17 cellular contexts compared by ENCODE assay signal in genomic region chr5:135360278-135361274, GRCh38. TPM values are rescaled to one million over a fixed set of nuclear protein-coding genes. Genes with fewer than 3 reads are reported as not detected.
DNase-seq lines count a peak whose midpoint lies in the region; ATAC-seq lines count a peak whose summit lies in the region.
"Had no signal": no experiment of that assay in that cellular context is flagged by ENCODE, and none has a peak within 500 bp of the region (broad histone marks: within the 10 kb centered on the region; RNA-seq: fewer than 3 reads in every experiment).

No MANE protein-coding gene starts in this region.

- H3K27ac Mint-ChIP-seq in CD4-positive, CD25-positive, alpha-beta regulatory T cell = peak overlapping the region; percentile 12 to 55 (median 48)
- H3K27ac Mint-ChIP-seq in activated T-helper 1 cell treated with anti-CD3 and anti-CD28 coated beads, Interleukin-12 subunit alpha, Interleukin-12 subunit beta, Interleukin-2, Interleukin-4 antibody, amounts not matched to agents 30 ng/mL and 10 ng/mL and 1 ng/mL, durations not matched to agents 14 hours and 24 hours and 36 hours = peak overlapping the region; percentile 63
- H3K27ac Mint-ChIP-seq in naive thymus-derived CD8-positive, alpha-beta T cell = peak overlapping the region in 9 of 10 donors; percentile 10 to 81 (median 61)
- H3K27ac Mint-ChIP-seq: type B pancreatic cell had no signal

- peaks cover 93 to 99% (median 96%) of the 10 kb centered on the region in 11 experiments for H3K36me3 ChIP-seq in BLaER1 treated with 17β-estradiol and CSF1 and Interleukin-3, amounts not matched to agents 10 nM and 100 nM
- H3K36me3 ChIP-seq in CD4-positive, CD25-positive, alpha-beta regulatory T cell (ENCODE audit: control insufficient read depth, insufficient read depth, low read length) = peaks cover 71% of the 10 kb centered on the region

- peaks cover 23 to 35% (median 30%) of the 10 kb centered on the region in 10 experiments for H3K4me1 ChIP-seq in BLaER1 treated with 17β-estradiol and CSF1 and Interleukin-3, amounts not matched to agents 10 nM and 100 nM
- no peaks in the 10 kb centered on the region for H3K4me1 ChIP-seq in CD4-positive, CD25-positive, alpha-beta regulatory T cell (ENCODE audit: control insufficient read depth, insufficient read depth, low read length, poor library complexity, severe bottlenecking)

- peaks cover 38% of the 10 kb centered on the region for H3K36me3 Mint-ChIP-seq in CD4-positive, CD25-positive, alpha-beta regulatory T cell
- H3K36me3 Mint-ChIP-seq in activated T-helper 1 cell treated with anti-CD3 and anti-CD28 coated beads, Interleukin-12 subunit alpha, Interleukin-12 subunit beta, Interleukin-2, Interleukin-4 antibody, amounts not matched to agents 30 ng/mL and 10 ng/mL and 1 ng/mL, durations not matched to agents 14 hours and 24 hours and 36 hours (ENCODE audit: low read depth) = peaks cover 43% of the 10 kb centered on the region
- H3K36me3 Mint-ChIP-seq in naive thymus-derived CD8-positive, alpha-beta T cell = peaks cover 0 to 71% (median 17%) of the 10 kb centered on the region in 3 donors

- intact Hi-C loops in activated T-helper 1 cell treated with anti-CD3 and anti-CD28 coated beads, Interleukin-12 subunit alpha, Interleukin-12 subunit beta, Interleukin-2, Interleukin-4 antibody, amounts not matched to agents 30 ng/mL and 10 ng/mL and 1 ng/mL, durations not matched to agents 14 hours and 24 hours and 36 hours (cut with micrococcal nuclease) = loop anchor here (5.0 kb wide), 3 partner anchors 37 to 1393 kb away; partner anchors contain the start of genes C5orf15 and MACROH2A1

- no peaks in the 10 kb centered on the region for H3K9me3 ChIP-seq in BLaER1 treated with 17β-estradiol and CSF1 and Interleukin-3, amounts not matched to agents 10 nM and 100 nM (replicated peaks in 1 of 11)
- H3K9me3 ChIP-seq in CD4-positive, CD25-positive, alpha-beta regulatory T cell (ENCODE audit: control insufficient read depth in 2 of 2, low read length in 2 of 2) = no peaks in the 10 kb centered on the region
- H3K9me3 ChIP-seq: heart right ventricle, SK-N-SH had no signal

- H3K27me3 Mint-ChIP-seq in CD4-positive, CD25-positive, alpha-beta regulatory T cell = no peaks in the 10 kb centered on the region
- H3K27me3 Mint-ChIP-seq in activated T-helper 1 cell treated with anti-CD3 and anti-CD28 coated beads, Interleukin-12 subunit alpha, Interleukin-12 subunit beta, Interleukin-2, Interleukin-4 antibody, amounts not matched to agents 30 ng/mL and 10 ng/mL and 1 ng/mL, durations not matched to agents 14 hours and 24 hours and 36 hours (ENCODE audit: insufficient read depth) = no peaks in the 10 kb centered on the region
- H3K27me3 Mint-ChIP-seq in naive thymus-derived CD8-positive, alpha-beta T cell = no peaks in the 10 kb centered on the region
- H3K27me3 Mint-ChIP-seq: type B pancreatic cell had no signal

- peak in 1 of 3 donors; percentile 40 for DNase-seq in CD4-positive, CD25-positive, alpha-beta regulatory T cell
- DNase-seq in activated T-helper 1 cell treated with anti-CD3 and anti-CD28 coated beads, Interleukin-12 subunit alpha, Interleukin-12 subunit beta, Interleukin-2, Interleukin-4 antibody, amounts not matched to agents 30 ng/mL and 10 ng/mL and 1 ng/mL, durations not matched to agents 14 hours and 24 hours and 36 hours (ENCODE audit: low spot score) = no peak
- DNase-seq in naive thymus-derived CD8-positive, alpha-beta T cell = no peak
- no peak for DNase-seq in UCSD-AML1 (lab: John Stamatoyannopoulos, UW; ENCODE audit: unreplicated experiment)
- DNase-seq: activated T-cell treated with anti-CD3 and anti-CD28 coated beads for 4 hours; brain microvascular endothelial cell; H7; heart right ventricle; NCI-H1930; SK-N-SH; stimulated activated CD4-positive, alpha-beta T cell treated with anti-CD3 and anti-CD28 coated beads, Interleukin-1b, Interleukin-23, amount 100 ng/mL, for 48 hours; stimulated activated naive CD8-positive, alpha-beta T cell treated with anti-CD3 and anti-CD28 coated beads, Interleukin-15, Interleukin-2, amounts not matched to agents 100 U/mL and 50 U/mL, for 24 hours had no signal

- POLR2A ChIA-PET in naive thymus-derived CD8-positive, alpha-beta T cell (lab: Charles Lee) = no interaction called here

- H3K4me3 Mint-ChIP-seq in CD4-positive, CD25-positive, alpha-beta regulatory T cell = no peak overlapping the region
- no peak overlapping the region for H3K4me3 Mint-ChIP-seq in activated T-helper 1 cell treated with anti-CD3 and anti-CD28 coated beads, Interleukin-12 subunit alpha, Interleukin-12 subunit beta, Interleukin-2, Interleukin-4 antibody, amounts not matched to agents 30 ng/mL and 10 ng/mL and 1 ng/mL, durations not matched to agents 14 hours and 24 hours and 36 hours
- H3K4me3 Mint-ChIP-seq in naive thymus-derived CD8-positive, alpha-beta T cell = no peak overlapping the region
- H3K4me3 Mint-ChIP-seq: type B pancreatic cell had no signal

- H3K4me2 ChIP-seq in BLaER1 treated with 17β-estradiol and CSF1 and Interleukin-3, amounts not matched to agents 10 nM and 100 nM = peak overlapping the region; percentile 38 to 67 (median 56)
- H3K4me2 ChIP-seq: SK-N-SH had no signal

- H3K9me3 Mint-ChIP-seq in CD4-positive, CD25-positive, alpha-beta regulatory T cell = peaks cover 0 to 1% (median 0%) of the 10 kb centered on the region in 7 donors
- H3K9me3 Mint-ChIP-seq in activated T-helper 1 cell treated with anti-CD3 and anti-CD28 coated beads, Interleukin-12 subunit alpha, Interleukin-12 subunit beta, Interleukin-2, Interleukin-4 antibody, amounts not matched to agents 30 ng/mL and 10 ng/mL and 1 ng/mL, durations not matched to agents 14 hours and 24 hours and 36 hours = no peaks in the 10 kb centered on the region
- H3K9me3 Mint-ChIP-seq in naive thymus-derived CD8-positive, alpha-beta T cell = no peaks in the 10 kb centered on the region
- H3K9me3 Mint-ChIP-seq: type B pancreatic cell had no signal

- H3K27me3 ChIP-seq in BLaER1 treated with 17β-estradiol and CSF1 and Interleukin-3, amounts not matched to agents 10 nM and 100 nM = no peaks in the 10 kb centered on the region
- no peaks in the 10 kb centered on the region for H3K27me3 ChIP-seq in CD4-positive, CD25-positive, alpha-beta regulatory T cell (ENCODE audit: control insufficient read depth, insufficient read depth, low read length)
- H3K27me3 ChIP-seq: brain microvascular endothelial cell, heart right ventricle had no signal

- H3K4me1 Mint-ChIP-seq in CD4-positive, CD25-positive, alpha-beta regulatory T cell = peaks cover 9 to 19% (median 12%) of the 10 kb centered on the region in 4 donors
- H3K4me1 Mint-ChIP-seq in activated T-helper 1 cell treated with anti-CD3 and anti-CD28 coated beads, Interleukin-12 subunit alpha, Interleukin-12 subunit beta, Interleukin-2, Interleukin-4 antibody, amounts not matched to agents 30 ng/mL and 10 ng/mL and 1 ng/mL, durations not matched to agents 14 hours and 24 hours and 36 hours (ENCODE audit: low read depth) = peaks cover 40% of the 10 kb centered on the region
- H3K4me1 Mint-ChIP-seq in naive thymus-derived CD8-positive, alpha-beta T cell = peaks cover 6 to 16% (median 11%) of the 10 kb centered on the region in 4 donors

- peak overlapping the region in 8 of 11 experiments; percentile 6 to 51 (median 32); a peak in 10 of 22 replicates for H3K27ac ChIP-seq in BLaER1 treated with 17β-estradiol and CSF1 and Interleukin-3, amounts not matched to agents 10 nM and 100 nM
- no peak overlapping the region for H3K27ac ChIP-seq in CD4-positive, CD25-positive, alpha-beta regulatory T cell (ENCODE audit: insufficient read depth, low read length, poor library complexity, severe bottlenecking)
- H3K27ac ChIP-seq: brain microvascular endothelial cell, coronary artery, heart right ventricle had no signal

- ATAC-seq in CD4-positive, CD25-positive, alpha-beta regulatory T cell (ENCODE audit: low read depth in 2 of 2) = no peak
- no peak for ATAC-seq in naive thymus-derived CD8-positive, alpha-beta T cell
- ATAC-seq in GM19463 (IDR thresholded peaks at IDR 0.05; ENCODE audit: unreplicated experiment) = no peak
- no peak for ATAC-seq in GM19324 (IDR thresholded peaks at IDR 0.05; ENCODE audit: low FRiP score, unreplicated experiment)
- ATAC-seq: heart right ventricle; stimulated activated naive CD8-positive, alpha-beta T cell treated with anti-CD3 and anti-CD28 coated beads, Interleukin-15, Interleukin-2, amounts not matched to agents 100 U/mL and 50 U/mL, for 24 hours had no signal

- H3K9ac ChIP-seq in BLaER1 treated with 17β-estradiol and CSF1 and Interleukin-3, amounts not matched to agents 10 nM and 100 nM = peak overlapping the region in 3 of 11 experiments; percentile 8 to 20 (median 18); a peak in 2 of 22 replicates
- H3K9ac ChIP-seq: SK-N-SH had no signal

- peaks cover 37 to 97% (median 91%) of the 10 kb centered on the region in 11 experiments; a peak in 21 of 22 replicates for H4K20me1 ChIP-seq in BLaER1 treated with 17β-estradiol and CSF1 and Interleukin-3, amounts not matched to agents 10 nM and 100 nM

- H3K4me3 ChIP-seq in BLaER1 treated with 17β-estradiol and CSF1 and Interleukin-3, amounts not matched to agents 10 nM and 100 nM = no peak overlapping the region
- H3K4me3 ChIP-seq in CD4-positive, CD25-positive, alpha-beta regulatory T cell (ENCODE audit: low read depth, low read length) = no peak overlapping the region
- H3K4me3 ChIP-seq: coronary artery, heart right ventricle had no signal

RNA-seq across cellular contexts. Expression of gene MACROH2A1, which starts 38.5 kb away (rescaled TPM):
- total RNA-seq in CD4-positive, CD25-positive, alpha-beta regulatory T cell = 139 TPM
- 100 to 1,000 TPM; 126 to 161 (median 148) TPM for polyA plus RNA-seq in CD4-positive, CD25-positive, alpha-beta regulatory T cell
- 315 and 317 TPM in 2 replicates for total RNA-seq in activated T-helper 1 cell treated with anti-CD3 and anti-CD28 coated beads, Interleukin-12 subunit alpha, Interleukin-12 subunit beta, Interleukin-2, Interleukin-4 antibody, amounts not matched to agents 30 ng/mL and 10 ng/mL and 1 ng/mL, durations not matched to agents 14 hours and 24 hours and 36 hours
- total RNA-seq in naive thymus-derived CD8-positive, alpha-beta T cell = 10 to 100 TPM; 96.3 to 99.5 TPM
- 100 to 1,000 TPM; 101 to 121 (median 105) TPM for polyA plus RNA-seq in naive thymus-derived CD8-positive, alpha-beta T cell
